In the genomic region with DNA sequence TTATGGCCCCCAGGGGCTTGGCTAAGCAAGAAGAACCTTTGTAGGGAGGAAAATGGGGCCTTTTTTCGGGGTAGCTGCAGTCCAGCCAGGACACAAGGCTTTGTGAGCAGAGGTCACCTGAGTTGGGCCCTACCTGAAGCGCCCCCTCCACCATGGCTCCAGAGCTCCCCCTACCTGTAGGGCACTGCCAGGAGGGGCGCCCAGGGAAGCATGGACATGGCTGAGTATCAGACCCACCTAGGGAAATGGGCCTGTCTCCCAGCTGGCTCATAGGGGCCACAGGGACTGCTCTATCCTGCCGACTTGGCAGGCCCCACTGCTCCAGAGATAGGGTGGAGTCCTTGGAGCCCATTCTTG, we compare ENCODE assay signal across 15 cellular contexts. TPM values are rescaled to one million over a fixed set of nuclear protein-coding genes. Genes with fewer than 3 reads are reported as not detected.
A peak's percentile ranks its signal among the peaks of the same experiment; 100 is the strongest.
DNase-seq lines count a peak whose midpoint lies in the region; ATAC-seq and TF ChIP-seq lines count a peak whose summit lies in the region.
"Had no signal": no experiment of that assay in that cellular context is flagged by ENCODE, and none has a peak within 500 bp of the region (broad histone marks: within the 10 kb centered on the region; RNA-seq: fewer than 3 reads in every experiment).

No MANE protein-coding gene starts in this region.

- in situ Hi-C loops in transverse colon (cut with MboI; ENCODE audit: low pct_ligation_motif_present in 1 of 4, low pct_unique_long_range_greater_than_20kb in 1 of 4, low sequenced_read_pairs in 3 of 4) = no loop called here

- no peak for TF ChIP-seq EP300 in transverse colon (IDR thresholded peaks at IDR 0.05; ENCODE audit: low read depth)

- no peak overlapping the region for H3K4me3 Mint-ChIP-seq in activated T-cell treated with anti-CD3 and anti-CD28 coated beads, Interleukin-2, amount 50 U/mL, for 72 hours
- H3K4me3 Mint-ChIP-seq in immature natural killer cell = no peak overlapping the region
- H3K4me3 Mint-ChIP-seq: activated CD8-positive, alpha-beta memory T cell treated with anti-CD3 and anti-CD28 coated beads, Interleukin-2, amount 10 ng/mL, durations not matched to agents 7 days and 5 days had no signal

- no peaks in the 10 kb centered on the region for H3K36me3 ChIP-seq in transverse colon

- H3K27ac ChIP-seq in foreskin keratinocyte (no peak overlapping the region), transverse colon (peak overlapping the region; percentile 60 to 83 (median 78))
- H3K27ac ChIP-seq: SK-N-MC had no signal

- H3K4me3 ChIP-seq in transverse colon = no peak overlapping the region
- H3K4me3 ChIP-seq: SK-N-MC had no signal

- no peaks in the 10 kb centered on the region for H3K4me1 Mint-ChIP-seq in activated T-cell treated with anti-CD3 and anti-CD28 coated beads, Interleukin-2, amount 50 U/mL, for 72 hours (ENCODE audit: low read depth)
- H3K4me1 Mint-ChIP-seq in immature natural killer cell = no peaks in the 10 kb centered on the region
- H3K4me1 Mint-ChIP-seq: activated CD8-positive, alpha-beta memory T cell treated with anti-CD3 and anti-CD28 coated beads, Interleukin-2, amount 10 ng/mL, durations not matched to agents 7 days and 5 days had no signal

- TF ChIP-seq CTCF in foreskin keratinocyte (conservative IDR thresholded peaks at IDR 0.05) (peak; percentile 66), transverse colon (IDR thresholded peaks at IDR 0.05) (peak; percentile 27 to 47 (median 45))

- no peaks in the 10 kb centered on the region for H3K36me3 Mint-ChIP-seq in activated T-cell treated with anti-CD3 and anti-CD28 coated beads, Interleukin-2, amount 50 U/mL, for 72 hours (ENCODE audit: insufficient read depth in 2 of 2)
- H3K36me3 Mint-ChIP-seq in immature natural killer cell = no peaks in the 10 kb centered on the region
- H3K36me3 Mint-ChIP-seq: activated CD8-positive, alpha-beta memory T cell treated with anti-CD3 and anti-CD28 coated beads, Interleukin-2, amount 10 ng/mL, durations not matched to agents 7 days and 5 days had no signal

- TF ChIP-seq POLR2A in transverse colon (IDR thresholded peaks at IDR 0.05) = no peak

- H3K27me3 Mint-ChIP-seq in activated T-cell treated with anti-CD3 and anti-CD28 coated beads, Interleukin-2, amount 50 U/mL, for 72 hours (ENCODE audit: low read depth) = peaks cover 19% of the 10 kb centered on the region
- peaks cover 3 to 15% (median 8%) of the 10 kb centered on the region in 3 donors for H3K27me3 Mint-ChIP-seq in immature natural killer cell (ENCODE audit: low read depth in 3 of 3)

- no peak for ATAC-seq in activated T-cell treated with anti-CD3 and anti-CD28 coated beads, Interleukin-2, amount 50 U/mL, for 72 hours (replicated peaks in 1 of 2)
- peak; percentile 57 for ATAC-seq in foreskin keratinocyte
- ATAC-seq in HG03442 (IDR thresholded peaks at IDR 0.05; ENCODE audit: unreplicated experiment) = no peak
- ATAC-seq: activated CD8-positive, alpha-beta memory T cell treated with anti-CD3 and anti-CD28 coated beads, Interleukin-2, amount 10 ng/mL, durations not matched to agents 7 days and 5 days had no signal

- no peaks in the 10 kb centered on the region for H3K9me3 Mint-ChIP-seq in activated T-cell treated with anti-CD3 and anti-CD28 coated beads, Interleukin-2, amount 50 U/mL, for 72 hours
- no peaks in the 10 kb centered on the region for H3K9me3 Mint-ChIP-seq in immature natural killer cell

- H3K27me3 ChIP-seq in foreskin keratinocyte (no peaks in the 10 kb centered on the region), transverse colon (peaks cover 7% of the 10 kb centered on the region)

- H3K27ac Mint-ChIP-seq in activated T-cell treated with anti-CD3 and anti-CD28 coated beads, Interleukin-2, amount 50 U/mL, for 72 hours = no peak overlapping the region
- no peak overlapping the region for H3K27ac Mint-ChIP-seq in immature natural killer cell
- H3K27ac Mint-ChIP-seq: activated CD8-positive, alpha-beta memory T cell treated with anti-CD3 and anti-CD28 coated beads, Interleukin-2, amount 10 ng/mL, durations not matched to agents 7 days and 5 days had no signal

- no peaks in the 10 kb centered on the region for H3K4me1 ChIP-seq in foreskin keratinocyte
- peaks cover 0 to 31% (median 7%) of the 10 kb centered on the region in 4 donors for H3K4me1 ChIP-seq in transverse colon

- WGBS in transverse colon (ENCODE audit: low coverage in 1 of 2), 2 donors = 67% methylated on average over 4 of the region's 4 CpGs; no CpG with 5 or more reads in 1 of the 2 donors

- peak; percentile 20 to 24 for DNase-seq in activated T-cell treated with anti-CD3 and anti-CD28 coated beads, Interleukin-2, amount 50 U/mL, for 72 hours
- DNase-seq in activated T-cell treated with anti-CD3 and anti-CD28 coated beads for 4 hours = no peak
- DNase-seq in OCI-M1 (lab: John Stamatoyannopoulos, UW) = peak; percentile 4
- DNase-seq in foreskin keratinocyte = no peak
- peak; percentile 60 for DNase-seq in transverse colon
- no peak for DNase-seq in immature natural killer cell
- DNase-seq in NCI-H2081 (lab: John Stamatoyannopoulos, UW) = no peak
- DNase-seq: activated CD8-positive, alpha-beta memory T cell treated with anti-CD3 and anti-CD28 coated beads, Interleukin-2, amount 10 ng/mL, durations not matched to agents 7 days and 5 days; erythroblast; KG1; kidney glomerular epithelial cell; NCI-H226; nucleus accumbens had no signal

- intact Hi-C loops in transverse colon (cut with DNase I; ENCODE audit: low total_unique reads) = no loop called here

- H3K9me3 ChIP-seq in transverse colon = no peaks in the 10 kb centered on the region

RNA-seq across cellular contexts. Expression of gene CEBPA, which starts 9.0 kb away (rescaled TPM):
- 1 to 10 TPM in 1 of 2 donors, under 1 TPM in 1; 0.82 to 1.0 TPM for total RNA-seq in activated T-cell treated with anti-CD3 and anti-CD28 coated beads, Interleukin-2, amount 50 U/mL, for 72 hours
- total RNA-seq in foreskin keratinocyte (1.4 TPM in 2 replicates), transverse colon (10 to 100 TPM; 69.4 to 84.2 (median 77.3) TPM)
- polyA plus RNA-seq in foreskin keratinocyte (1.3 and 1.5 TPM in 2 replicates), immature natural killer cell (1 to 10 TPM; 2.7 to 5.3 (median 3.9) TPM)

Comparison
In these comparisons a context has a peak if more than half of its experiments do, and no peak if none do; other contexts are left out.
1. DNase-seq: peak in activated T-cell treated with anti-CD3 and anti-CD28 coated beads, Interleukin-2, amount 50 U/mL, for 72 hours (2 of 2), OCI-M1 (single experiment) and transverse colon (single experiment); none in activated T-cell treated with anti-CD3 and anti-CD28 coated beads for 4 hours (single experiment), foreskin keratinocyte (0 of 2), immature natural killer cell (0 of 3) and NCI-H2081 (0 of 2).
2. RNA of gene CEBPA, which starts 9.0 kb away (total RNA-seq): 69.4 to 84.2 TPM in transverse colon; 1.4 TPM in foreskin keratinocyte and 0.82 to 1.0 TPM in activated T-cell treated with anti-CD3 and anti-CD28 coated beads, Interleukin-2, amount 50 U/mL, for 72 hours; every median in the first group is over 10 times any median in the second.